In genomic region chr20:37200376-37200775, GRCh38 we compare ENCODE assay signal across 18 cellular contexts. TPM values are rescaled to one million over a fixed set of nuclear protein-coding genes. Genes with fewer than 3 reads are reported as not detected.
DNase-seq lines count a peak whose midpoint lies in the region; ATAC-seq, FAIRE-seq and TF ChIP-seq lines count a peak whose summit lies in the region.
"Had no signal": no experiment of that assay in that cellular context is flagged by ENCODE, and none has a peak within 500 bp of the region (broad histone marks: within the 10 kb centered on the region; RNA-seq: fewer than 3 reads in every experiment).

No MANE protein-coding gene starts in this region.

- in situ Hi-C loops in HepG2 (cut with HindIII; ENCODE audit: extremely low pct_ligation_motif_present, low pct_unique_long_range_greater_than_20kb) (no loop called here), K562 (cut with MboI) (no loop called here)

- H4K20me1 ChIP-seq in HepG2 (ENCODE audit: insufficient read depth, low read length), result peaks cover 47% of the 10 kb centered on the region
- H4K20me1 ChIP-seq in K562 (replicated peaks; ENCODE audit: control insufficient read depth, insufficient read depth, low read length), result peaks cover 25% of the 10 kb centered on the region
- no peaks in the 10 kb centered on the region for H4K20me1 ChIP-seq in neural progenitor cell (ENCODE audit: low read depth)

- POLR2A ChIA-PET in HepG2 (lab: Yijun Ruan, JAX) (interaction anchor here (0.7 kb wide), 1 partner anchor 10 kb away, joined by 3 read pairs; no protein-coding TSS in a partner anchor), K562 (lab: Yijun Ruan, JAX) (no interaction called here)

- H3K4me3 ChIP-seq in HepG2 (replicated peaks in 1 of 3; ENCODE audit: insufficient read depth in 1 of 3, low read depth in 2 of 3, low read length in 3 of 3) (no peak overlapping the region), right lobe of liver (no peak overlapping the region), K562 (no peak overlapping the region), neural progenitor cell (no peak overlapping the region), MG63 (no peak overlapping the region), colonic mucosa (no peak overlapping the region)
- H3K4me3 ChIP-seq: HAP-1 had no signal

- H3K36me3 Mint-ChIP-seq in neural progenitor cell, result peaks cover 44% of the 10 kb centered on the region

- TF ChIP-seq RAD21 in HepG2 (CRISPR knock-in tag; IDR thresholded peaks at IDR 0.05) (no peak), K562 (CRISPR knock-in tag; conservative IDR thresholded peaks at IDR 0.05 in 1 of 2, IDR thresholded peaks at IDR 0.05 in 1 of 2) (no peak)

- FAIRE-seq in HepG2 (lab: Jason Lieb, UNC) (no peak), K562 (lab: Jason Lieb, UNC) (no peak)
- FAIRE-seq: GM12891, H1 had no signal

- TF ChIP-seq POLR2A in HepG2 (IDR thresholded peaks at IDR 0.05; ENCODE audit: insufficient read depth in 1 of 2, low read depth in 2 of 2, low read length in 2 of 2), result no peak
- TF ChIP-seq POLR2A in right lobe of liver (IDR thresholded peaks at IDR 0.05), result no peak
- no peak for TF ChIP-seq POLR2A in K562 (conservative IDR thresholded peaks at IDR 0.05)

- DNase-seq in HepG2 (ENCODE audit: low spot score) (no peak), right lobe of liver (no peak), K562 (ENCODE audit: extremely low read depth in 1 of 4, low spot score in 3 of 4) (no peak), neural progenitor cell (ENCODE audit: low spot score) (no peak), MG63 (no peak), colonic mucosa (no peak)
- DNase-seq in stimulated activated CD4-positive, alpha-beta T cell treated with anti-CD3 and anti-CD28 coated beads, Interleukin-12 subunit alpha, Interleukin-12 subunit beta, amount 100 ng/mL, for 4 hours, result no peak
- DNase-seq: ACHN; C1 segment of cervical spinal cord; Calu3; CD4-positive, alpha-beta T cell; DMS 273 treated with DMSO at 0.1 percent for 48 hours had no signal

- H3K4me1 ChIP-seq in HepG2 (ENCODE audit: insufficient read depth, low read length) (peaks cover 15% of the 10 kb centered on the region), right lobe of liver (peaks cover 0 to 15% (median 0%) of the 10 kb centered on the region in 4 donors), K562 (replicated peaks in 1 of 2; ENCODE audit: control insufficient read depth in 2 of 2, insufficient read depth in 2 of 2, low read length in 2 of 2) (no peaks in the 10 kb centered on the region), neural progenitor cell (peaks cover 20% of the 10 kb centered on the region), colonic mucosa (no peaks in the 10 kb centered on the region)

- H3K27ac ChIP-seq in HepG2 (ENCODE audit: extremely low read length, insufficient read depth, low read length) (no peak overlapping the region), right lobe of liver (no peak overlapping the region), K562 (ENCODE audit: extremely low read depth, low read depth, low read length) (no peak overlapping the region), neural progenitor cell (peak overlapping the region; percentile 63), colonic mucosa (no peak overlapping the region)
- H3K27ac ChIP-seq: 22Rv1 had no signal

- WGBS in HepG2 (ENCODE audit: low lambda C conversion rate), result 96% methylated on average over 4 of the region's 4 CpGs
- WGBS in right lobe of liver (ENCODE audit: insufficient coverage, low coverage, low lambda C conversion rate, missing lambda C conversion rate), result 33% methylated on average over 4 of the region's 4 CpGs
- 91% methylated on average over 4 of the region's 4 CpGs for WGBS in K562 (ENCODE audit: insufficient coverage, low coverage, missing lambda C conversion rate)

- CTCF ChIA-PET in HepG2 (lab: Yijun Ruan, JAX; ENCODE audit: low intra/inter-chr PET ratio, low total read pairs), result no interaction called here
- CTCF ChIA-PET in K562 (lab: Yijun Ruan, JAX; ENCODE audit: low intra/inter-chr PET ratio), result no interaction called here

- no peaks in the 10 kb centered on the region for H3K9me1 ChIP-seq in K562 (ENCODE audit: control insufficient read depth, insufficient read depth, low read length)

- H3F3A ChIP-seq in neural progenitor cell (ENCODE audit: low read depth), result peaks cover 23% of the 10 kb centered on the region

- H3K27me3 Mint-ChIP-seq in neural progenitor cell (ENCODE audit: insufficient read depth, low read depth), result peaks cover 3% of the 10 kb centered on the region
- H3K27me3 Mint-ChIP-seq: CD4-positive, alpha-beta T cell; IgD-negative memory B cell had no signal

- ATAC-seq in HepG2 (no peak), right lobe of liver (no peak), K562 (no peak), HG02884 (IDR thresholded peaks at IDR 0.05; ENCODE audit: unreplicated experiment) (no peak)

- H2AFZ ChIP-seq in HepG2 (ENCODE audit: low read length) (no peak overlapping the region), K562 (ENCODE audit: low read depth, low read length) (no peak overlapping the region), neural progenitor cell (replicated peaks) (no peak overlapping the region)

- H3K4me1 Mint-ChIP-seq in neural progenitor cell, result peaks cover 44% of the 10 kb centered on the region

- BruUV-seq in HepG2 (replicated peaks; lab: Mats Ljungman, UMichigan) (no TSS peak), K562 (replicated peaks; lab: Mats Ljungman, UMichigan) (no TSS peak)

- intact Hi-C loops in HepG2 (cut with micrococcal nuclease; ENCODE audit: unreplicated experiment) (no loop called here), right lobe of liver (cut with DNase I) (no loop called here), K562 (cut with micrococcal nuclease) (no loop called here), colonic mucosa (cut with DNase I) (no loop called here)

- H3K4me3 Mint-ChIP-seq in neural progenitor cell, result no peak overlapping the region
- H3K4me3 Mint-ChIP-seq: CD4-positive, alpha-beta T cell; IgD-negative memory B cell had no signal

- H3K79me2 ChIP-seq in HepG2 (ENCODE audit: insufficient read depth, low read length), result peaks cover 47% of the 10 kb centered on the region
- peaks cover 48% of the 10 kb centered on the region for H3K79me2 ChIP-seq in K562 (ENCODE audit: control insufficient read depth, insufficient read depth, low read length)
- H3K79me2 ChIP-seq in neural progenitor cell (ENCODE audit: low read depth), result peaks cover 90% of the 10 kb centered on the region

- peaks cover 60 to 91% of the 10 kb centered on the region in 2 experiments for H3K36me3 ChIP-seq in HepG2 (replicated peaks in 1 of 2; ENCODE audit: control insufficient read depth in 1 of 2, insufficient read depth in 2 of 2, low read length in 2 of 2)
- H3K36me3 ChIP-seq in right lobe of liver, result peaks cover 0 to 58% (median 22%) of the 10 kb centered on the region in 4 donors
- H3K36me3 ChIP-seq in K562 (ENCODE audit: control insufficient read depth, insufficient read depth, low read length), result peaks cover 95% of the 10 kb centered on the region
- peaks cover 6% of the 10 kb centered on the region for H3K36me3 ChIP-seq in neural progenitor cell
- H3K36me3 ChIP-seq in MG63, result peaks cover 76% of the 10 kb centered on the region
- peaks cover 25% of the 10 kb centered on the region for H3K36me3 ChIP-seq in colonic mucosa

- H3K27me3 ChIP-seq in HepG2 (ENCODE audit: control insufficient read depth in 1 of 2, insufficient read depth in 2 of 2, low read length in 2 of 2) (no peaks in the 10 kb centered on the region), right lobe of liver (no peaks in the 10 kb centered on the region), K562 (ENCODE audit: control insufficient read depth in 2 of 2, insufficient read depth in 2 of 2, low read length in 2 of 2) (no peaks in the 10 kb centered on the region), neural progenitor cell (no peaks in the 10 kb centered on the region), MG63 (no peaks in the 10 kb centered on the region), colonic mucosa (no peaks in the 10 kb centered on the region)

- H3K4me2 ChIP-seq in HepG2 (ENCODE audit: low read depth, low read length), result no peak overlapping the region
- no peak overlapping the region for H3K4me2 ChIP-seq in K562 (ENCODE audit: insufficient read depth, low read length)
- H3K4me2 ChIP-seq in neural progenitor cell, result no peak overlapping the region

- H3K9ac ChIP-seq in HepG2 (ENCODE audit: insufficient read depth, low read depth, low read length) (no peak overlapping the region), K562 (ENCODE audit: insufficient read depth in 1 of 2, low read depth in 2 of 2, low read length in 2 of 2) (no peak overlapping the region), neural progenitor cell (no peak overlapping the region), colonic mucosa (ENCODE audit: low read depth in 2 of 2, low read length in 2 of 2) (no peak overlapping the region)

- H3K27ac Mint-ChIP-seq in neural progenitor cell, result no peak overlapping the region
- H3K27ac Mint-ChIP-seq: CD4-positive, alpha-beta T cell; IgD-negative memory B cell had no signal

- H3K9me3 Mint-ChIP-seq in neural progenitor cell, result no peaks in the 10 kb centered on the region
- H3K9me3 Mint-ChIP-seq: CD4-positive, alpha-beta T cell; IgD-negative memory B cell had no signal

- no peaks in the 10 kb centered on the region for H3K9me3 ChIP-seq in HepG2 (ENCODE audit: low read length)
- H3K9me3 ChIP-seq in right lobe of liver, result no peaks in the 10 kb centered on the region
- H3K9me3 ChIP-seq in K562 (replicated peaks; ENCODE audit: control insufficient read depth, insufficient read depth, low read depth, low read length), result no peaks in the 10 kb centered on the region
- no peaks in the 10 kb centered on the region for H3K9me3 ChIP-seq in neural progenitor cell (ENCODE audit: low read depth)
- H3K9me3 ChIP-seq in MG63, result no peaks in the 10 kb centered on the region
- no peaks in the 10 kb centered on the region for H3K9me3 ChIP-seq in colonic mucosa
- H3K9me3 ChIP-seq: HAP-1 had no signal

- no peak for TF ChIP-seq EP300 in HepG2 (IDR thresholded peaks at IDR 0.05; ENCODE audit: low read depth in 2 of 2, low read length in 2 of 2)
- no peak for TF ChIP-seq EP300 in HepG2 (CRISPR knock-in tag; IDR thresholded peaks at IDR 0.05; ENCODE audit: borderline replicate concordance)
- TF ChIP-seq EP300 in K562 (IDR thresholded peaks at IDR 0.05; ENCODE audit: low read length), result no peak

- no peak for TF ChIP-seq CTCF in HepG2 (CRISPR knock-in tag; IDR thresholded peaks at IDR 0.05)
- no peak for TF ChIP-seq CTCF in right lobe of liver (IDR thresholded peaks at IDR 0.05)
- no peak for TF ChIP-seq CTCF in K562 (IDR thresholded peaks at IDR 0.05 in 2 of 3, conservative IDR thresholded peaks at IDR 0.05 in 1 of 3; ENCODE audit: insufficient read depth in 2 of 3, low read depth in 1 of 3, low read length in 3 of 3)
- no peak for TF ChIP-seq CTCF in neural progenitor cell (IDR thresholded peaks at IDR 0.05)
- TF ChIP-seq CTCF in colonic mucosa (IDR thresholded peaks at IDR 0.05), result no peak

RNA-seq across cellular contexts. Expression of gene MROH8, which starts 21.0 kb away (rescaled TPM):
- total RNA-seq in HepG2 (2016; rRNA removed; fragmentation: Illumina TruSeq; extraction: Trizol) (5.5 and 6.1 TPM in 2 replicates), right lobe of liver (1 to 10 TPM; 1.1 to 5.2 (median 2.2) TPM), K562 (2014; rRNA removed) (0.90 and 1.00 TPM in 2 replicates), K562 (2014; rRNA removed; fragmentation: Illumina TruSeq; extraction: Trizol) (0.67 and 1.1 TPM in 2 replicates), K562 (2015; rRNA removed; fragmentation: Illumina TruSeq; extraction: Trizol) (0.68 and 0.76 TPM in 2 replicates), K562 (2021) (0.78 and 0.85 TPM in 2 replicates), neural progenitor cell (ENCODE audit: low replicate concordance) (2.2 and 3.5 TPM in 2 replicates), colonic mucosa (1 to 10 TPM in 1 of 2 donors, under 1 TPM in 1; 0.90 to 1.3 TPM)
- total RNA-seq in HepG2 (2016; cell fraction: cytosol; rRNA removed; fragmentation: Illumina TruSeq; extraction: Trizol; ENCODE audit: low read depth), result 3.0 TPM in 2 replicates
- total RNA-seq in HepG2 (2016; cell fraction: insoluble cytoplasmic fraction; rRNA removed; fragmentation: Illumina TruSeq; extraction: Trizol), result 5.5 TPM in 2 replicates
- 3.6 and 4.2 TPM in 2 replicates for total RNA-seq in HepG2 (2016; cell fraction: membrane; rRNA removed; fragmentation: Illumina TruSeq; extraction: Trizol)
- total RNA-seq in HepG2 (2016; cell fraction: nucleus; rRNA removed; fragmentation: Illumina TruSeq; extraction: Trizol), result 5.8 and 6.6 TPM in 2 replicates
- polyA plus RNA-seq in HepG2 (2011; rRNA removed) (2.6 and 3.1 TPM in 2 replicates), K562 (2011; rRNA removed) (0.50 and 1.0 TPM in 2 replicates), K562 (2014; fragmentation: Illumina TruSeq; extraction: Trizol) (1.1 and 1.5 TPM in 2 replicates), K562 (2014; fragmentation: Nextera tagmentation; extraction: Ambion mirVana) (under 1 TPM; 0.21 to 0.41 TPM), K562 (2014; rRNA removed) (1.2 and 1.5 TPM in 2 replicates)
- 2.7 and 3.2 TPM in 2 replicates for polyA plus RNA-seq in HepG2 (2011; cell fraction: cytosol; rRNA removed)
- polyA plus RNA-seq in HepG2 (2011; cell fraction: nucleus; rRNA removed), result 4.4 and 5.1 TPM in 2 replicates
- 4.1 and 4.8 TPM in 2 replicates for polyA plus RNA-seq in HepG2 (2012)
- 1.9 and 2.2 TPM in 2 replicates for polyA plus RNA-seq in HepG2 (2016; cell fraction: cytosol; fragmentation: Illumina TruSeq; extraction: Trizol; ENCODE audit: low read depth)
- polyA plus RNA-seq in HepG2 (2016; cell fraction: insoluble cytoplasmic fraction; fragmentation: Illumina TruSeq; extraction: Trizol; ENCODE audit: low read depth), result 5.6 and 6.7 TPM in 2 replicates
- polyA plus RNA-seq in HepG2 (2016; cell fraction: membrane; fragmentation: Illumina TruSeq; extraction: Trizol; ENCODE audit: low read depth), result 3.7 and 4.5 TPM in 2 replicates
- polyA plus RNA-seq in HepG2 (2016; cell fraction: nucleus; fragmentation: Illumina TruSeq; extraction: Trizol; ENCODE audit: insufficient read depth, low read depth), result 5.9 and 6.7 TPM in 2 replicates
- polyA minus RNA-seq in HepG2 (2011; rRNA and poly(A)+ RNA removed; ENCODE audit: low replicate concordance), result 0.77 and 2.5 TPM in 2 replicates
- 0.62 and 1.6 TPM in 2 replicates for polyA minus RNA-seq in HepG2 (2011; cell fraction: cytosol; rRNA and poly(A)+ RNA removed)
- 7.2 and 10.6 TPM in 2 replicates for polyA minus RNA-seq in HepG2 (2011; cell fraction: nucleus; rRNA and poly(A)+ RNA removed)
- 1.4 and 3.1 TPM in 2 replicates for total RNA-seq in K562 (2011; cell fraction: chromatin; rRNA removed; ENCODE audit: low replicate concordance)
- total RNA-seq in K562 (2011; cell fraction: nucleolus; rRNA removed), result 0.92 and 1.3 TPM in 2 replicates
- 0.46 and 0.95 TPM in 2 replicates for total RNA-seq in K562 (2011; cell fraction: nucleoplasm; rRNA removed)
- polyA plus RNA-seq in K562 (2011; cell fraction: cytosol; rRNA removed), result 0.60 and 1.0 TPM in 2 replicates
- 1.1 TPM in 2 replicates for polyA plus RNA-seq in K562 (2011; cell fraction: nucleus; rRNA removed)
- polyA plus RNA-seq in K562 (2012), result 0.62 and 0.81 TPM in 2 replicates
- 1.2 and 1.7 TPM in 2 replicates for polyA minus RNA-seq in K562 (2011; rRNA and poly(A)+ RNA removed)
- 0.86 TPM in 1 of 2 replicates, not detected in the other for polyA minus RNA-seq in K562 (2011; cell fraction: cytosol; rRNA and poly(A)+ RNA removed)
- 0.40 and 2.1 TPM in 2 replicates for polyA minus RNA-seq in K562 (2011; cell fraction: nucleus; rRNA and poly(A)+ RNA removed)
- 0.63 TPM in 1 of 2 replicates, not detected in the other for total RNA-seq in MG63 (2014; rRNA removed; shearing (Covaris generic); ENCODE audit: low replicate concordance)

RNA-seq across cellular contexts. Expression of gene RPN2, which starts 21.2 kb away (rescaled TPM):
- total RNA-seq in HepG2 (2016; rRNA removed; fragmentation: Illumina TruSeq; extraction: Trizol) (284 and 587 TPM in 2 replicates), right lobe of liver (100 to 1,000 TPM in 5 of 6 experiments, 10 to 100 TPM in 1; 91.7 to 188 (median 148) TPM), K562 (2014; rRNA removed) (168 and 219 TPM in 2 replicates), K562 (2014; rRNA removed; fragmentation: Illumina TruSeq; extraction: Trizol) (255 and 266 TPM in 2 replicates), K562 (2015; rRNA removed; fragmentation: Illumina TruSeq; extraction: Trizol) (334 and 390 TPM in 2 replicates), K562 (2021) (235 and 236 TPM in 2 replicates), neural progenitor cell (ENCODE audit: low replicate concordance) (249 and 284 TPM in 2 replicates), colonic mucosa (100 to 1,000 TPM; 154 to 269 TPM)
- total RNA-seq in HepG2 (2016; cell fraction: cytosol; rRNA removed; fragmentation: Illumina TruSeq; extraction: Trizol; ENCODE audit: low read depth), result 65.3 and 71.8 TPM in 2 replicates
- 271 and 578 TPM in 2 replicates for total RNA-seq in HepG2 (2016; cell fraction: insoluble cytoplasmic fraction; rRNA removed; fragmentation: Illumina TruSeq; extraction: Trizol)
- total RNA-seq in HepG2 (2016; cell fraction: membrane; rRNA removed; fragmentation: Illumina TruSeq; extraction: Trizol), result 95.8 and 99.1 TPM in 2 replicates
- 514 and 600 TPM in 2 replicates for total RNA-seq in HepG2 (2016; cell fraction: nucleus; rRNA removed; fragmentation: Illumina TruSeq; extraction: Trizol)
- polyA plus RNA-seq in HepG2 (2011; rRNA removed) (1,560 and 1,818 TPM in 2 replicates), K562 (2011; rRNA removed) (421 and 458 TPM in 2 replicates), K562 (2014; fragmentation: Illumina TruSeq; extraction: Trizol) (325 TPM in 2 replicates), K562 (2014; fragmentation: Nextera tagmentation; extraction: Ambion mirVana) (100 to 1,000 TPM; 487 to 548 TPM), K562 (2014; rRNA removed) (186 and 201 TPM in 2 replicates)
- 1,385 TPM in 2 replicates for polyA plus RNA-seq in HepG2 (2011; cell fraction: cytosol; rRNA removed)
- polyA plus RNA-seq in HepG2 (2011; cell fraction: nucleus; rRNA removed), result 528 and 556 TPM in 2 replicates
- 566 and 592 TPM in 2 replicates for polyA plus RNA-seq in HepG2 (2012)
- 52.7 and 53.5 TPM in 2 replicates for polyA plus RNA-seq in HepG2 (2016; cell fraction: cytosol; fragmentation: Illumina TruSeq; extraction: Trizol; ENCODE audit: low read depth)
- 324 and 345 TPM in 2 replicates for polyA plus RNA-seq in HepG2 (2016; cell fraction: insoluble cytoplasmic fraction; fragmentation: Illumina TruSeq; extraction: Trizol; ENCODE audit: low read depth)
- polyA plus RNA-seq in HepG2 (2016; cell fraction: membrane; fragmentation: Illumina TruSeq; extraction: Trizol; ENCODE audit: low read depth), result 79.9 and 84.4 TPM in 2 replicates
- 808 and 883 TPM in 2 replicates for polyA plus RNA-seq in HepG2 (2016; cell fraction: nucleus; fragmentation: Illumina TruSeq; extraction: Trizol; ENCODE audit: insufficient read depth, low read depth)
- polyA minus RNA-seq in HepG2 (2011; rRNA and poly(A)+ RNA removed; ENCODE audit: low replicate concordance), result 817 and 1,556 TPM in 2 replicates
- 735 and 849 TPM in 2 replicates for polyA minus RNA-seq in HepG2 (2011; cell fraction: cytosol; rRNA and poly(A)+ RNA removed)
- polyA minus RNA-seq in HepG2 (2011; cell fraction: nucleus; rRNA and poly(A)+ RNA removed), result 241 and 296 TPM in 2 replicates
- 199 and 338 TPM in 2 replicates for total RNA-seq in K562 (2011; cell fraction: chromatin; rRNA removed; ENCODE audit: low replicate concordance)
- total RNA-seq in K562 (2011; cell fraction: nucleolus; rRNA removed), result 617 and 635 TPM in 2 replicates
- total RNA-seq in K562 (2011; cell fraction: nucleoplasm; rRNA removed), result 415 and 481 TPM in 2 replicates
- 436 and 437 TPM in 2 replicates for polyA plus RNA-seq in K562 (2011; cell fraction: cytosol; rRNA removed)
- polyA plus RNA-seq in K562 (2011; cell fraction: nucleus; rRNA removed), result 243 and 268 TPM in 2 replicates
- polyA plus RNA-seq in K562 (2012), result 288 and 388 TPM in 2 replicates
- polyA minus RNA-seq in K562 (2011; rRNA and poly(A)+ RNA removed), result 373 and 436 TPM in 2 replicates
- polyA minus RNA-seq in K562 (2011; cell fraction: cytosol; rRNA and poly(A)+ RNA removed), result 302 and 328 TPM in 2 replicates
- 75.8 and 117 TPM in 2 replicates for polyA minus RNA-seq in K562 (2011; cell fraction: nucleus; rRNA and poly(A)+ RNA removed)
- 359 and 488 TPM in 2 replicates for total RNA-seq in MG63 (2014; rRNA removed; shearing (Covaris generic); ENCODE audit: low replicate concordance)

Comparison
In these comparisons a context has a peak if more than half of its experiments do, and no peak if none do; other contexts are left out.
1. Of the 241 proteins assayed by ChIP-seq in both HepG2 and K562: peak only in HepG2: none; only in K562: MAFG; in both: MAFF and MAFK; in neither: 238.